ENCODE assay signal across 8 cellular contexts in genomic region chr4:56908206-56909082, GRCh38. TPM values are rescaled to one million over a fixed set of nuclear protein-coding genes. Genes with fewer than 3 reads are reported as not detected.
DNase-seq lines count a peak whose midpoint lies in the region; ATAC-seq and TF ChIP-seq lines count a peak whose summit lies in the region.

No MANE protein-coding gene starts in this region.

- H2AK5ac ChIP-seq in neuronal stem cell (ENCODE audit: low read depth, low read length): no peak overlapping the region

- H3K79me1 ChIP-seq in neuronal stem cell (ENCODE audit: low read depth, low read length): peaks cover 2% of the 10 kb centered on the region

- no peak overlapping the region for H3K4ac ChIP-seq in neuronal stem cell (ENCODE audit: low read length)

- H3K9me3 ChIP-seq in Peyer's patch: no peaks in the 10 kb centered on the region
- H3K9me3 ChIP-seq in neuronal stem cell (replicated peaks in 1 of 2; ENCODE audit: control insufficient read depth in 2 of 2, insufficient read depth in 1 of 2, low read depth in 1 of 2, low read length in 2 of 2): no peaks in the 10 kb centered on the region

- TF ChIP-seq POLR2A in Peyer's patch (IDR thresholded peaks at IDR 0.05): no peak

- H3K23ac ChIP-seq in neuronal stem cell (ENCODE audit: low read depth, low read length, poor library complexity): peak overlapping the region; percentile 59

- H2BK120ac ChIP-seq in neuronal stem cell (ENCODE audit: low read depth, low read length): peak overlapping the region; percentile 38

- DNase-seq in Peyer's patch: peak; percentile 57 to 84 (median 79)
- peak; percentile 71 for DNase-seq in activated gamma-delta T cell (lab: John Stamatoyannopoulos, UW)
- DNase-seq in foreskin fibroblast: peak; percentile 72 to 88
- DNase-seq in neuronal stem cell (ENCODE audit: low spot score): peak; percentile 83
- DNase-seq in superior temporal gyrus (ENCODE audit: extremely low spot score): peak; percentile 29

- H3K27me3 ChIP-seq in Peyer's patch: no peaks in the 10 kb centered on the region
- H3K27me3 ChIP-seq in neuronal stem cell (ENCODE audit: control insufficient read depth in 3 of 3, insufficient read depth in 3 of 3, low read depth in 1 of 3, low read length in 3 of 3): peaks cover 0 to 12% (median 9%) of the 10 kb centered on the region in 3 experiments

- H3K18ac ChIP-seq in neuronal stem cell (ENCODE audit: low read length): peak overlapping the region; percentile 96

- H3K4me3 ChIP-seq in Peyer's patch (peak overlapping the region; percentile 88 to 100 (median 98)), foreskin fibroblast (ENCODE audit: low read depth in 1 of 2, low read length in 2 of 2) (peak overlapping the region; percentile 74 to 77), neuronal stem cell (ENCODE audit: low read length in 2 of 2) (peak overlapping the region; percentile 73 to 98)

- ATAC-seq in GM18870 (IDR thresholded peaks at IDR 0.05; ENCODE audit: unreplicated experiment) (peak; percentile 43), HG03097 (IDR thresholded peaks at IDR 0.05; ENCODE audit: low FRiP score, unreplicated experiment) (peak; percentile 61)

- H3K36me3 ChIP-seq in Peyer's patch (no peaks in the 10 kb centered on the region), neuronal stem cell (replicated peaks in 1 of 2; ENCODE audit: control insufficient read depth in 2 of 2, insufficient read depth in 2 of 2, low read length in 2 of 2) (peaks cover 2 to 27% of the 10 kb centered on the region in 2 donors)

- peak overlapping the region; percentile 85 for H2BK5ac ChIP-seq in neuronal stem cell (ENCODE audit: low read length)

- H4K8ac ChIP-seq in neuronal stem cell (ENCODE audit: low read depth, low read length): no peak overlapping the region

- peak overlapping the region; percentile 60 for H3K4me2 ChIP-seq in neuronal stem cell (ENCODE audit: insufficient read depth, low read length, poor library complexity, severe bottlenecking)

- no CpG with 5 or more reads among the region's 110 CpGs for WGBS in neuronal stem cell (ENCODE audit: extremely low coverage in 2 of 2, insufficient read length in 2 of 2, insufficient replicate concordance in 1 of 2), 2 donors

- H3K9ac ChIP-seq in neuronal stem cell (ENCODE audit: low read depth, low read length, poor library complexity): peak overlapping the region; percentile 84

- peak overlapping the region; percentile 94 for H3K27ac ChIP-seq in 22Rv1
- peak overlapping the region; percentile 91 to 97 (median 96) for H3K27ac ChIP-seq in Peyer's patch
- H3K27ac ChIP-seq in neuronal stem cell (replicated peaks; ENCODE audit: low read length): peak overlapping the region; percentile 87

- no peak overlapping the region for H4K91ac ChIP-seq in neuronal stem cell (ENCODE audit: low read depth, low read length, poor library complexity)

- no peak overlapping the region for H2BK15ac ChIP-seq in neuronal stem cell (ENCODE audit: low read length)

- H3K14ac ChIP-seq in neuronal stem cell (ENCODE audit: low read length): no peak overlapping the region

- H2AFZ ChIP-seq in neuronal stem cell (ENCODE audit: low read length): peak overlapping the region; percentile 91

- H3K4me1 ChIP-seq in Peyer's patch (peaks cover 0 to 32% (median 9%) of the 10 kb centered on the region in 4 donors), neuronal stem cell (ENCODE audit: control insufficient read depth in 2 of 2, insufficient read depth in 1 of 2, low read depth in 1 of 2, low read length in 2 of 2) (peaks cover 13 to 16% of the 10 kb centered on the region in 2 donors)

- TF ChIP-seq CTCF in 22Rv1 (IDR thresholded peaks at IDR 0.05): peak; percentile 33; the same call in 1 of the 2 replicates
- no peak for TF ChIP-seq CTCF in Peyer's patch (IDR thresholded peaks at IDR 0.05)
- no peak for TF ChIP-seq CTCF in foreskin fibroblast (IDR thresholded peaks at IDR 0.05; ENCODE audit: low read depth, low read length)

- no peak overlapping the region for H2BK12ac ChIP-seq in neuronal stem cell (ENCODE audit: low read length)

RNA-seq across cellular contexts. Expression of gene REST, which starts 0.7 kb away (rescaled TPM):
- 10 to 100 TPM; 27.1 to 37.9 (median 36.0) TPM for total RNA-seq in Peyer's patch
- polyA plus RNA-seq in neuronal stem cell (2013, experiment 1 of 2): 24.1 TPM
- 25.4 TPM for polyA plus RNA-seq in neuronal stem cell (2013, experiment 2 of 2)

Comparison
In these comparisons a context has a peak if more than half of its experiments do, and no peak if none do; other contexts are left out.
1. Peak in every context shown above with its lines: DNase-seq, ATAC-seq, H3K4me3 ChIP-seq and H3K27ac ChIP-seq.
2. DNase-seq: peak in every context shown above with its lines; median percentile 83 in neuronal stem cell; 80 in foreskin fibroblast; 79 in Peyer's patch; 71 in activated gamma-delta T cell; 29 in superior temporal gyrus.